In genomic region chr7:16422100-16422430, GRCh38 we compare ENCODE assay signal across 8 cellular contexts. TPM values are rescaled to one million over a fixed set of nuclear protein-coding genes. Genes with fewer than 3 reads are reported as not detected.
DNase-seq lines count a peak whose midpoint lies in the region; ATAC-seq, FAIRE-seq and TF ChIP-seq lines count a peak whose summit lies in the region.

No MANE protein-coding gene starts in this region.

- POLR2A ChIA-PET in naive thymus-derived CD4-positive, alpha-beta T cell (lab: Charles Lee), result interaction anchor here (2.2 kb wide), 1 partner anchor 10 kb away, joined by 16 read pairs; no protein-coding TSS in a partner anchor

- no peaks in the 10 kb centered on the region for H3K9me3 ChIP-seq in BLaER1
- H3K9me3 ChIP-seq in MM.1S (replicated peaks; ENCODE audit: insufficient read depth, low read length), result no peaks in the 10 kb centered on the region
- H3K9me3 ChIP-seq in naive thymus-derived CD4-positive, alpha-beta T cell (ENCODE audit: control insufficient read depth in 2 of 3, low read length in 3 of 3), result no peaks in the 10 kb centered on the region

- intact Hi-C loops in naive thymus-derived CD4-positive, alpha-beta T cell (cut with micrococcal nuclease), result loop anchor here (5.0 kb wide), 2 partner anchors 720 to 1520 kb away; partner anchors contain the start of gene SNX13 (in 1 of the 2)

- H3K9me3 Mint-ChIP-seq in chondrocyte (ENCODE audit: low read depth), result peaks cover 3% of the 10 kb centered on the region
- peaks cover 0 to 5% (median 0%) of the 10 kb centered on the region in 11 donors for H3K9me3 Mint-ChIP-seq in naive thymus-derived CD4-positive, alpha-beta T cell

- peaks cover 1% of the 10 kb centered on the region for H3K36me3 Mint-ChIP-seq in chondrocyte (ENCODE audit: low read depth)
- H3K36me3 Mint-ChIP-seq in naive thymus-derived CD4-positive, alpha-beta T cell, result peaks cover 0 to 5% (median 0%) of the 10 kb centered on the region in 5 donors

- peak overlapping the region; percentile 88 for H3K27ac Mint-ChIP-seq in chondrocyte (ENCODE audit: unreplicated experiment)
- H3K27ac Mint-ChIP-seq in naive thymus-derived CD4-positive, alpha-beta T cell, result peak overlapping the region in 8 of 9 donors; percentile 32 to 83 (median 54)

- peaks cover 4% of the 10 kb centered on the region; the same call in 1 of the 2 replicates for H3F3A ChIP-seq in MM.1S (ENCODE audit: insufficient read depth, low read length)

- CTCF ChIA-PET in naive thymus-derived CD4-positive, alpha-beta T cell (lab: Charles Lee), result no interaction called here

- no peaks in the 10 kb centered on the region for H3K27me3 ChIP-seq in BLaER1
- H3K27me3 ChIP-seq in MM.1S (replicated peaks; ENCODE audit: insufficient read depth, low read length), result no peaks in the 10 kb centered on the region
- H3K27me3 ChIP-seq in naive thymus-derived CD4-positive, alpha-beta T cell (ENCODE audit: control insufficient read depth in 2 of 2, insufficient read depth in 2 of 2, low read length in 2 of 2), result no peaks in the 10 kb centered on the region

- H3K4me2 ChIP-seq in BLaER1 (peak overlapping the region; percentile 82; the same call in 1 of the 2 replicates), MM.1S (ENCODE audit: low read depth, low read length) (peak overlapping the region; percentile 98)

- TF ChIP-seq POLR2A in GM12892 (IDR thresholded peaks at IDR 0.05; ENCODE audit: low read depth, low read length), result no peak

- H2AFZ ChIP-seq in MM.1S (ENCODE audit: low read length), result peak overlapping the region; percentile 80

- no peak for ATAC-seq in naive thymus-derived CD4-positive, alpha-beta T cell
- ATAC-seq in HG03442 (IDR thresholded peaks at IDR 0.05; ENCODE audit: unreplicated experiment) (no peak), SK-N-SH treated with all-trans-retinoic acid at 6 μM for 48 hours (no peak)

- no peaks in the 10 kb centered on the region for H3K27me3 Mint-ChIP-seq in chondrocyte (ENCODE audit: low read depth)
- H3K27me3 Mint-ChIP-seq in naive thymus-derived CD4-positive, alpha-beta T cell, result peaks cover 0 to 14% (median 0%) of the 10 kb centered on the region in 5 donors

- H3K79me2 ChIP-seq in MM.1S (ENCODE audit: low read length), result no peaks in the 10 kb centered on the region

- no peak for FAIRE-seq in GM12892 (lab: Jason Lieb, UNC)

- H3K4me3 ChIP-seq in BLaER1 (no peak overlapping the region), MM.1S (ENCODE audit: low read length) (peak overlapping the region; percentile 60)
- no peak overlapping the region for H3K4me3 ChIP-seq in naive thymus-derived CD4-positive, alpha-beta T cell (ENCODE audit: low read length)

- no peaks in the 10 kb centered on the region for H3K9me2 ChIP-seq in MM.1S (replicated peaks; ENCODE audit: insufficient read depth, low read length)

- H3K4me1 ChIP-seq in BLaER1 (peaks cover 18% of the 10 kb centered on the region), MM.1S (ENCODE audit: low read length) (peaks cover 2% of the 10 kb centered on the region; the same call in 1 of the 2 replicates)
- H3K4me1 ChIP-seq in naive thymus-derived CD4-positive, alpha-beta T cell (ENCODE audit: control insufficient read depth in 2 of 2, insufficient read depth in 2 of 2, low read length in 2 of 2), result peaks cover 6 to 9% of the 10 kb centered on the region in 2 donors

- H3K4me1 Mint-ChIP-seq in chondrocyte (ENCODE audit: low read depth), result peaks cover 32% of the 10 kb centered on the region
- H3K4me1 Mint-ChIP-seq in naive thymus-derived CD4-positive, alpha-beta T cell, result peaks cover 7 to 23% (median 15%) of the 10 kb centered on the region in 7 donors

- no peaks in the 10 kb centered on the region for H3K36me3 ChIP-seq in BLaER1
- H3K36me3 ChIP-seq in MM.1S (replicated peaks; ENCODE audit: insufficient read depth, low read length), result no peaks in the 10 kb centered on the region
- H3K36me3 ChIP-seq in naive thymus-derived CD4-positive, alpha-beta T cell (ENCODE audit: control insufficient read depth in 2 of 3, insufficient read depth in 3 of 3, low read length in 3 of 3), result no peaks in the 10 kb centered on the region

- no peak overlapping the region for H3K9ac ChIP-seq in BLaER1
- H3K9ac ChIP-seq in MM.1S (ENCODE audit: low read length), result no peak overlapping the region

- DNase-seq in MM.1S, result no peak
- DNase-seq in chondrocyte (ENCODE audit: low spot score), result no peak
- DNase-seq in naive thymus-derived CD4-positive, alpha-beta T cell, result no peak
- no peak for DNase-seq in NCI-H2029 (lab: John Stamatoyannopoulos, UW)
- no peak for DNase-seq in GM12892 (ENCODE audit: insufficient read length)

- H3K27ac ChIP-seq in BLaER1, result no peak overlapping the region
- H3K27ac ChIP-seq in MM.1S (ENCODE audit: low read length), result no peak overlapping the region
- H3K27ac ChIP-seq in naive thymus-derived CD4-positive, alpha-beta T cell (ENCODE audit: low read depth, low read length), result no peak overlapping the region

- H4K20me1 ChIP-seq in BLaER1, result no peaks in the 10 kb centered on the region
- no peaks in the 10 kb centered on the region for H4K20me1 ChIP-seq in MM.1S (ENCODE audit: insufficient read depth, low read length)

- no peak for TF ChIP-seq CTCF in MM.1S (IDR thresholded peaks at IDR 0.05; ENCODE audit: low read length)
- no peak for TF ChIP-seq CTCF in chondrocyte (IDR thresholded peaks at IDR 0.05)

- H3K4me3 Mint-ChIP-seq in chondrocyte (ENCODE audit: unreplicated experiment), result peak overlapping the region; percentile 66
- H3K4me3 Mint-ChIP-seq in naive thymus-derived CD4-positive, alpha-beta T cell, result peak overlapping the region; percentile 57 to 87 (median 72)

TF ChIP-seq in SK-N-SH treated with all-trans-retinoic acid at 6 μM for 48 hours, 23 proteins besides CTCF, POLR2A, EP300 and RAD21 (continues in another document):
- TF ChIP-seq TOX (CRISPR knock-in tag; IDR thresholded peaks at IDR 0.05; ENCODE audit: borderline replicate concordance) (no peak), GLIS3 (CRISPR knock-in tag; IDR thresholded peaks at IDR 0.05) (no peak), BACH2 (CRISPR knock-in tag; IDR thresholded peaks at IDR 0.05; ENCODE audit: borderline replicate concordance) (no peak), ISL1 (CRISPR knock-in tag; IDR thresholded peaks at IDR 0.05) (no peak), ESRRG (CRISPR knock-in tag; IDR thresholded peaks at IDR 0.05) (no peak), ZNF565 (CRISPR knock-in tag; conservative IDR thresholded peaks at IDR 0.05; ENCODE audit: low read depth) (no peak), ZNF8 (CRISPR knock-in tag; IDR thresholded peaks at IDR 0.05) (no peak), ZC3H10 (CRISPR knock-in tag; IDR thresholded peaks at IDR 0.05) (no peak), CREB5 (CRISPR knock-in tag; IDR thresholded peaks at IDR 0.05; ENCODE audit: low read depth) (no peak), CSRNP3 (CRISPR knock-in tag; IDR thresholded peaks at IDR 0.05) (no peak), SNAI2 (CRISPR knock-in tag; IDR thresholded peaks at IDR 0.05) (no peak), ARNTL (CRISPR knock-in tag; IDR thresholded peaks at IDR 0.05; ENCODE audit: borderline replicate concordance, low read depth) (no peak), CSDC2 (CRISPR knock-in tag; IDR thresholded peaks at IDR 0.05) (no peak), ZNF70 (CRISPR knock-in tag; IDR thresholded peaks at IDR 0.05) (no peak), TCF4 (CRISPR knock-in tag; IDR thresholded peaks at IDR 0.05; ENCODE audit: borderline replicate concordance) (no peak), OSR1 (CRISPR knock-in tag; IDR thresholded peaks at IDR 0.05) (no peak), ZFP3 (CRISPR knock-in tag; IDR thresholded peaks at IDR 0.05) (no peak)

RNA-seq across cellular contexts. Expression of gene CRPPA, which starts 0.7 kb away (rescaled TPM):
- total RNA-seq in chondrocyte, result 4.9 to 5.8 TPM (median 5.2 TPM) in 3 replicates
- total RNA-seq in naive thymus-derived CD4-positive, alpha-beta T cell, result 1 to 10 TPM; 1.3 to 2.5 (median 1.3) TPM
- polyA plus RNA-seq in naive thymus-derived CD4-positive, alpha-beta T cell, result under 1 TPM; 0.21 TPM
- polyA plus RNA-seq in GM12892 (2012; ENCODE audit: missing spikeins), result not detected

RNA-seq across cellular contexts. Expression of gene SOSTDC1, which starts 43.5 kb away (rescaled TPM):
- total RNA-seq in chondrocyte, result not detected in 3 replicates
- not detected for total RNA-seq in naive thymus-derived CD4-positive, alpha-beta T cell
- not detected for polyA plus RNA-seq in naive thymus-derived CD4-positive, alpha-beta T cell
- not detected for polyA plus RNA-seq in GM12892 (2012; ENCODE audit: missing spikeins)
